In genomic region chr10:69734797-69735468, GRCh38 we compare ENCODE assay signal across 15 cellular contexts.
DNase-seq lines count a peak whose midpoint lies in the region; ATAC-seq, FAIRE-seq and TF ChIP-seq lines count a peak whose summit lies in the region.
"Had no signal": no experiment of that assay in that cellular context is flagged by ENCODE, and none has a peak within 500 bp of the region (broad histone marks: within the 10 kb centered on the region; RNA-seq: fewer than 3 reads in every experiment).

No MANE protein-coding gene starts in this region.

- peak; percentile 47 for ATAC-seq in GM21723 (IDR thresholded peaks at IDR 0.05; ENCODE audit: unreplicated experiment)
- no peak for ATAC-seq in GM19397 (IDR thresholded peaks at IDR 0.05; ENCODE audit: unreplicated experiment)
- no peak for ATAC-seq in sciatic nerve
- ATAC-seq: HCT116; naive thymus-derived CD4-positive, alpha-beta T cell had no signal

- H3K9me3 Mint-ChIP-seq in CD14-positive monocyte = no peaks in the 10 kb centered on the region
- H3K9me3 Mint-ChIP-seq: CD4-positive, CD25-positive, alpha-beta regulatory T cell; naive thymus-derived CD4-positive, alpha-beta T cell had no signal

- H3K27ac Mint-ChIP-seq in CD14-positive monocyte = no peak overlapping the region
- H3K27ac Mint-ChIP-seq: naive thymus-derived CD4-positive, alpha-beta T cell had no signal

- no peaks in the 10 kb centered on the region for H3K36me3 ChIP-seq in bronchial epithelial cell (ENCODE audit: control insufficient read depth, insufficient read depth, low read length)
- H3K36me3 ChIP-seq: SJSA1, WERI-Rb-1 had no signal

- H3K36me3 Mint-ChIP-seq in CD14-positive monocyte = no peaks in the 10 kb centered on the region
- H3K36me3 Mint-ChIP-seq: CD4-positive, CD25-positive, alpha-beta regulatory T cell; naive thymus-derived CD4-positive, alpha-beta T cell had no signal

- peak; percentile 25 for DNase-seq in A172 (ENCODE audit: low spot score)
- peak; percentile 91 for DNase-seq in OCI-M1 (lab: John Stamatoyannopoulos, UW)
- no peak for DNase-seq in bronchial epithelial cell (ENCODE audit: low read depth)
- no peak for DNase-seq in KG1 (lab: John Stamatoyannopoulos, UW)
- DNase-seq in CD14-positive monocyte (ENCODE audit: low spot score) = no peak
- DNase-seq in sciatic nerve (ENCODE audit: low spot score) = no peak
- DNase-seq: naive thymus-derived CD4-positive, alpha-beta T cell; small intestine; WERI-Rb-1 had no signal

- intact Hi-C loops in CD14-positive monocyte (cut with micrococcal nuclease) = no loop called here
- intact Hi-C loops in sciatic nerve (cut with DNase I) = no loop called here

- no peak overlapping the region for H3K4me3 ChIP-seq in bronchial epithelial cell (ENCODE audit: low read depth, low read length)
- H3K4me3 ChIP-seq: SJSA1 had no signal

- TF ChIP-seq CTCF in bronchial epithelial cell (IDR thresholded peaks at IDR 0.05; ENCODE audit: insufficient read depth, low read length, severe bottlenecking) = no peak
- TF ChIP-seq CTCF in CD14-positive monocyte (IDR thresholded peaks at IDR 0.05) = no peak

- H3K27me3 ChIP-seq in bronchial epithelial cell (ENCODE audit: control insufficient read depth, insufficient read depth, low read length) = no peaks in the 10 kb centered on the region
- H3K27me3 ChIP-seq: foreskin keratinocyte, SJSA1 had no signal

- no peaks in the 10 kb centered on the region for H3K4me1 Mint-ChIP-seq in CD14-positive monocyte

- peak; percentile 13 for FAIRE-seq in bronchial epithelial cell (lab: Jason Lieb, UNC)
- FAIRE-seq: small intestine had no signal

- no peak overlapping the region for H3K4me3 Mint-ChIP-seq in CD14-positive monocyte
- H3K4me3 Mint-ChIP-seq: CD4-positive, CD25-positive, alpha-beta regulatory T cell had no signal

- peaks cover 0 to 3% (median 1%) of the 10 kb centered on the region in 3 donors for H3K27me3 Mint-ChIP-seq in CD14-positive monocyte (ENCODE audit: low read depth in 3 of 3)
- H3K27me3 Mint-ChIP-seq: CD4-positive, CD25-positive, alpha-beta regulatory T cell had no signal

Comparison
In these comparisons a context has a peak if more than half of its experiments do, and no peak if none do; other contexts are left out.
1. DNase-seq: peak in A172 (single experiment) and OCI-M1 (single experiment); none in bronchial epithelial cell (single experiment), KG1 (single experiment), CD14-positive monocyte (single experiment) and sciatic nerve (single experiment).